Comparison of ENCODE assay signal across 28 cellular contexts in the genomic region with DNA sequence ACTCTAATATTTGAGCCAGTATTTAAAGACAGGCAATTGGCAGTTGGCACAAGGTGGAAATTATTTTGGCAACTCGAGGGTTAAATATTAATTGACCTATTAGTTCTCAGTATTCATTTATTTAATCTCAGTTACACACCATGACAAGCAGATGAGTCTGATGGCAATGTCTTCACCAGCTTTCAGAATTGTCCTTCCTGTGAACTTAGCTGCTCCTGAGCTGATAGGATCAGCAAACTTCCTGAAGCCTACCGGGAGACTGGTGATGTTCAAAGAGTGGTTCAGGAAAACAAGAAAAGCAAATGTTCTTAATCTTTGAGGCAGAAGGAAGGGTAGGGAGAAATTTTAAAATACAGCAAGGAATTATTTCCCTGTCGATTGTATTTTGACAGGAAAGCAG.
"Had no signal": no experiment of that assay in that cellular context is flagged by ENCODE, and none has a peak within 500 bp of the region (broad histone marks: within the 10 kb centered on the region; RNA-seq: fewer than 3 reads in every experiment).

No MANE protein-coding gene starts in this region.

- H3K27ac ChIP-seq: gastrocnemius medialis, lower lobe of right lung, psoas muscle, sigmoid colon, thoracic aorta, upper lobe of left lung, uterus had no signal

- H3K4me1 ChIP-seq: gastrocnemius medialis, lower lobe of right lung, psoas muscle, sigmoid colon, upper lobe of left lung, uterus had no signal

- DNase-seq: cortex of kidney; dorsolateral prefrontal cortex; effector CD4-positive, alpha-beta T cell; foreskin fibroblast; gastrocnemius medialis; head of caudate nucleus; left ventricle myocardium superior; lower lobe of right lung; mucosa of descending colon; naive B cell; nucleus accumbens; psoas muscle; right cardiac atrium; sigmoid colon; stimulated activated CD4-positive, alpha-beta T cell treated with anti-CD3 and anti-CD28 coated beads, Interleukin-2, amount 100 ng/mL, for 24 hours; stimulated activated CD4-positive, alpha-beta T cell treated with anti-CD3 and anti-CD28 coated beads, Interleukin-4, amount 100 ng/mL, for 24 hours; stimulated activated naive CD4-positive, alpha-beta T cell treated with Interleukin-2 at 50 U/mL for 16 hours; substantia nigra; upper lobe of left lung; uterus had no signal

- H3K4me3 ChIP-seq: gastrocnemius medialis, lower lobe of right lung, mucosa of descending colon, psoas muscle, sigmoid colon, thoracic aorta, tibial nerve, upper lobe of left lung, uterus had no signal

- H3K9me3 ChIP-seq: gastrocnemius medialis, lower lobe of right lung, mucosa of descending colon, psoas muscle, sigmoid colon, thoracic aorta, tibial nerve, upper lobe of left lung, uterus had no signal

- H3K4me3 Mint-ChIP-seq: memory B cell; mesothelial cell of epicardium; naive B cell; natural killer cell treated with Interleukin-12 subunit alpha and Interleukin-12 subunit beta and Interleukin-15 and Interleukin-18, amount 100 ng/mL, for 72 hours; stimulated activated effector memory CD8-positive, alpha-beta T cell treated with anti-CD3 and anti-CD28 coated beads, Interleukin-12 subunit alpha, Interleukin-12 subunit beta, amount 100 ng/mL, for 72 hours had no signal

- FAIRE-seq: keratinocyte had no signal

- H3K27me3 Mint-ChIP-seq: memory B cell; naive B cell; natural killer cell treated with Interleukin-12 subunit alpha and Interleukin-12 subunit beta and Interleukin-15 and Interleukin-18, amount 100 ng/mL, for 72 hours had no signal

- H3K27me3 ChIP-seq: dorsolateral prefrontal cortex, gastrocnemius medialis, sigmoid colon, tibial nerve, upper lobe of left lung, uterus had no signal

- H3K9me3 Mint-ChIP-seq: memory B cell; mesothelial cell of epicardium; stimulated activated effector memory CD8-positive, alpha-beta T cell treated with anti-CD3 and anti-CD28 coated beads, Interleukin-12 subunit alpha, Interleukin-12 subunit beta, amount 100 ng/mL, for 72 hours had no signal

- H3K36me3 Mint-ChIP-seq: memory B cell; mesothelial cell of epicardium; naive B cell; natural killer cell treated with Interleukin-12 subunit alpha and Interleukin-12 subunit beta and Interleukin-15 and Interleukin-18, amount 100 ng/mL, for 72 hours; stimulated activated effector memory CD8-positive, alpha-beta T cell treated with anti-CD3 and anti-CD28 coated beads, Interleukin-12 subunit alpha, Interleukin-12 subunit beta, amount 100 ng/mL, for 72 hours had no signal

- H3K36me3 ChIP-seq: gastrocnemius medialis, lower lobe of right lung, sigmoid colon, thoracic aorta, tibial nerve, upper lobe of left lung, uterus had no signal

- H3K27ac Mint-ChIP-seq: memory B cell; mesothelial cell of epicardium; naive B cell; natural killer cell treated with Interleukin-12 subunit alpha and Interleukin-12 subunit beta and Interleukin-15 and Interleukin-18, amount 100 ng/mL, for 72 hours; stimulated activated effector memory CD8-positive, alpha-beta T cell treated with anti-CD3 and anti-CD28 coated beads, Interleukin-12 subunit alpha, Interleukin-12 subunit beta, amount 100 ng/mL, for 72 hours had no signal

- ATAC-seq: esophagus mucosa; gastrocnemius medialis; left ventricle myocardium superior; lower lobe of right lung; mucosa of descending colon; natural killer cell treated with Interleukin-12 subunit alpha and Interleukin-12 subunit beta and Interleukin-15 and Interleukin-18, amount 100 ng/mL, for 72 hours; psoas muscle; right cardiac atrium; stimulated activated effector memory CD8-positive, alpha-beta T cell treated with anti-CD3 and anti-CD28 coated beads, Interleukin-12 subunit alpha, Interleukin-12 subunit beta, amount 100 ng/mL, for 72 hours had no signal

- H3K4me1 Mint-ChIP-seq: memory B cell; naive B cell; stimulated activated effector memory CD8-positive, alpha-beta T cell treated with anti-CD3 and anti-CD28 coated beads, Interleukin-12 subunit alpha, Interleukin-12 subunit beta, amount 100 ng/mL, for 72 hours had no signal
